1 cellular context compared by ENCODE assay signal in the genomic region with DNA sequence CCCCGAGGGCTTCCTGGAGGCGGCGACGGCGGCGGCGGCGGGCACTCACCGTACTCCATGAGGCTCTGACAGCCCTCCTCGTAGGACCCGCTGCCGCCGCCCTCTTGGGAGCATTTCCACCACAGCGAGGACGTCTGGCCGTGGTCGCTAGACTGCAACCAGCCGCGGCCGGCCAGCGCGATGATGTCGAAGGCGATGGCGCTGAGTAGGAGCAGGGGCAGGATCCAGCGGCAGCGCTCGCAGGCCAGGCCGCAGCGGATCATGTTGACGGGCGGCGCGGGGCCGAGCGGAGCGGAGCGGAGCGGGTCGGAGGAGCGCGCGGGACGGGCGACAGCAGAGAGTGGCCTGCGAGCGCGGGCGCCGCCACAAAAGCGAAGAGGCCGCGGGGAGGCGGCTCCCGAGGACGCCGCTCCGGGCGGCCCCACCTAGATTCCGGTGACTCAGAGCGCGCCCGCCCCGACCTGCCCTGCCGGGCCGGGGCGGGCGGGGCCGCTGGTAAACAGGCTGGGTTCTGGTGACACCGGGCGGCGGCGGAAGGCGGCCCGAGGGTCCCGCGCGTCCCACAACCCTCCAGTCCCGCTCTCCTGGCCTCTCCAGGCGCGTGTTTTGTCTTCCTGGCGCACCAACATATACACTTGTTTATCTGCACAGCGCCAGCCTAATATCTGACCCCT.
A peak's percentile ranks its signal among the peaks of the same experiment; 100 is the strongest.
TF ChIP-seq lines count a peak whose summit lies in the region.

A gene (minus strand): TSS at position 342 of the 674 bp plus-strand sequence. CDS start 79 bp downstream, at position 263.

TF ChIP-seq in HepG2, 621 proteins besides CTCF, POLR2A, EP300 and RAD21 (continued from another document and continues in another):
- TF ChIP-seq, protein P1, sequence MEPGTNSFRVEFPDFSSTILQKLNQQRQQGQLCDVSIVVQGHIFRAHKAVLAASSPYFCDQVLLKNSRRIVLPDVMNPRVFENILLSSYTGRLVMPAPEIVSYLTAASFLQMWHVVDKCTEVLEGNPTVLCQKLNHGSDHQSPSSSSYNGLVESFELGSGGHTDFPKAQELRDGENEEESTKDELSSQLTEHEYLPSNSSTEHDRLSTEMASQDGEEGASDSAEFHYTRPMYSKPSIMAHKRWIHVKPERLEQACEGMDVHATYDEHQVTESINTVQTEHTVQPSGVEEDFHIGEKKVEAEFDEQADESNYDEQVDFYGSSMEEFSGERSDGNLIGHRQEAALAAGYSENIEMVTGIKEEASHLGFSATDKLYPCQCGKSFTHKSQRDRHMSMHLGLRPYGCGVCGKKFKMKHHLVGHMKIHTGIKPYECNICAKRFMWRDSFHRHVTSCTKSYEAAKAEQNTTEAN (CRISPR knock-in tag; conservative IDR thresholded peaks at IDR 0.05): no peak
- TF ChIP-seq, protein P2, sequence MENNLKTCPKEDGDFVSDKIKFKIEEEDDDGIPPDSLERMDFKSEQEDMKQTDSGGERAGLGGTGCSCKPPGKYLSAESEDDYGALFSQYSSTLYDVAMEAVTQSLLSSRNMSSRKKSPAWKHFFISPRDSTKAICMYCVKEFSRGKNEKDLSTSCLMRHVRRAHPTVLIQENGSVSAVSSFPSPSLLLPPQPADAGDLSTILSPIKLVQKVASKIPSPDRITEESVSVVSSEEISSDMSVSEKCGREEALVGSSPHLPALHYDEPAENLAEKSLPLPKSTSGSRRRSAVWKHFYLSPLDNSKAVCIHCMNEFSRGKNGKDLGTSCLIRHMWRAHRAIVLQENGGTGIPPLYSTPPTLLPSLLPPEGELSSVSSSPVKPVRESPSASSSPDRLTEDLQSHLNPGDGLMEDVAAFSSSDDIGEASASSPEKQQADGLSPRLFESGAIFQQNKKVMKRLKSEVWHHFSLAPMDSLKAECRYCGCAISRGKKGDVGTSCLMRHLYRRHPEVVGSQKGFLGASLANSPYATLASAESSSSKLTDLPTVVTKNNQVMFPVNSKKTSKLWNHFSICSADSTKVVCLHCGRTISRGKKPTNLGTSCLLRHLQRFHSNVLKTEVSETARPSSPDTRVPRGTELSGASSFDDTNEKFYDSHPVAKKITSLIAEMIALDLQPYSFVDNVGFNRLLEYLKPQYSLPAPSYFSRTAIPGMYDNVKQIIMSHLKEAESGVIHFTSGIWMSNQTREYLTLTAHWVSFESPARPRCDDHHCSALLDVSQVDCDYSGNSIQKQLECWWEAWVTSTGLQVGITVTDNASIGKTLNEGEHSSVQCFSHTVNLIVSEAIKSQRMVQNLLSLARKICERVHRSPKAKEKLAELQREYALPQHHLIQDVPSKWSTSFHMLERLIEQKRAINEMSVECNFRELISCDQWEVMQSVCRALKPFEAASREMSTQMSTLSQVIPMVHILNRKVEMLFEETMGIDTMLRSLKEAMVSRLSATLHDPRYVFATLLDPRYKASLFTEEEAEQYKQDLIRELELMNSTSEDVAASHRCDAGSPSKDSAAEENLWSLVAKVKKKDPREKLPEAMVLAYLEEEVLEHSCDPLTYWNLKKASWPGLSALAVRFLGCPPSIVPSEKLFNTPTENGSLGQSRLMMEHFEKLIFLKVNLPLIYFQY (CRISPR knock-in tag; IDR thresholded peaks at IDR 0.05; ENCODE audit: borderline replicate concordance): peak; percentile 94
- TF ChIP-seq PHF5A (CRISPR knock-in tag; IDR thresholded peaks at IDR 0.05; ENCODE audit: low read depth, unreplicated experiment) (no peak), KDM5A (IDR thresholded peaks at IDR 0.05; ENCODE audit: borderline replicate concordance, low read length) (peak; percentile 60; the same call in 1 of the 2 replicates), ATM (IDR thresholded peaks at IDR 0.05; ENCODE audit: borderline replicate concordance) (no peak), CEBPG (CRISPR knock-in tag; IDR thresholded peaks at IDR 0.05) (no peak), EZH2 (conservative IDR thresholded peaks at IDR 0.05; ENCODE audit: low read depth, low read length) (no peak), ZNF230 (CRISPR knock-in tag; IDR thresholded peaks at IDR 0.05) (peak; percentile 88; the same call in 1 of the 2 replicates), SOX13 (IDR thresholded peaks at IDR 0.05) (no peak), SOX13 (CRISPR knock-in tag; conservative IDR thresholded peaks at IDR 0.05 in 1 of 2, IDR thresholded peaks at IDR 0.05 in 1 of 2) (peak in 1 of 2 experiments; percentile 11; a peak in 1 of 4 replicates), JUND (CRISPR knock-in tag; IDR thresholded peaks at IDR 0.05) (no peak), NFE2 (CRISPR knock-in tag; IDR thresholded peaks at IDR 0.05) (no peak), RFX1 (IDR thresholded peaks at IDR 0.05) (no peak), JDP2 (CRISPR knock-in tag; IDR thresholded peaks at IDR 0.05; ENCODE audit: borderline replicate concordance) (no peak; the same call in 1 of the 2 replicates), ZNF747 (CRISPR knock-in tag; IDR thresholded peaks at IDR 0.05; ENCODE audit: borderline replicate concordance) (peak; percentile 88; the same call in 1 of the 2 replicates), SIN3A (IDR thresholded peaks at IDR 0.05; ENCODE audit: borderline replicate concordance, low read depth, low read length) (0 out of 2 replicates have a peak, but pooled peaks have one; percentile 46), ZNF660 (CRISPR knock-in tag; IDR thresholded peaks at IDR 0.05; ENCODE audit: borderline replicate concordance, low read depth) (no peak), PTBP1 (IDR thresholded peaks at IDR 0.05; ENCODE audit: low read depth, low read length, poor library complexity, severe bottlenecking) (peak; percentile 61), NR2F6 (IDR thresholded peaks at IDR 0.05) (no peak), NR2F6 (CRISPR knock-in tag; IDR thresholded peaks at IDR 0.05) (no peak), SMARCE1 (IDR thresholded peaks at IDR 0.05; ENCODE audit: borderline replicate concordance) (no peak), ZNF724P (CRISPR knock-in tag; IDR thresholded peaks at IDR 0.05; ENCODE audit: borderline replicate concordance) (peak; percentile 25)
- TF ChIP-seq, protein P3, sequence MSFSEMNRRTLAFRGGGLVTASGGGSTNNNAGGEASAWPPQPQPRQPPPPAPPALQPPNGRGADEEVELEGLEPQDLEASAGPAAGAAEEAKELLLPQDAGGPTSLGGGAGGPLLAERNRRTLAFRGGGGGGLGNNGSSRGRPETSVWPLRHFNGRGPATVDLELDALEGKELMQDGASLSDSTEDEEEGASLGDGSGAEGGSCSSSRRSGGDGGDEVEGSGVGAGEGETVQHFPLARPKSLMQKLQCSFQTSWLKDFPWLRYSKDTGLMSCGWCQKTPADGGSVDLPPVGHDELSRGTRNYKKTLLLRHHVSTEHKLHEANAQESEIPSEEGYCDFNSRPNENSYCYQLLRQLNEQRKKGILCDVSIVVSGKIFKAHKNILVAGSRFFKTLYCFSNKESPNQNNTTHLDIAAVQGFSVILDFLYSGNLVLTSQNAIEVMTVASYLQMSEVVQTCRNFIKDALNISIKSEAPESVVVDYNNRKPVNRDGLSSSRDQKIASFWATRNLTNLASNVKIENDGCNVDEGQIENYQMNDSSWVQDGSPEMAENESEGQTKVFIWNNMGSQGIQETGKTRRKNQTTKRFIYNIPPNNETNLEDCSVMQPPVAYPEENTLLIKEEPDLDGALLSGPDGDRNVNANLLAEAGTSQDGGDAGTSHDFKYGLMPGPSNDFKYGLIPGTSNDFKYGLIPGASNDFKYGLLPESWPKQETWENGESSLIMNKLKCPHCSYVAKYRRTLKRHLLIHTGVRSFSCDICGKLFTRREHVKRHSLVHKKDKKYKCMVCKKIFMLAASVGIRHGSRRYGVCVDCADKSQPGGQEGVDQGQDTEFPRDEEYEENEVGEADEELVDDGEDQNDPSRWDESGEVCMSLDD (CRISPR knock-in tag; IDR thresholded peaks at IDR 0.05; ENCODE audit: borderline replicate concordance): no peak
- TF ChIP-seq, protein P4, sequence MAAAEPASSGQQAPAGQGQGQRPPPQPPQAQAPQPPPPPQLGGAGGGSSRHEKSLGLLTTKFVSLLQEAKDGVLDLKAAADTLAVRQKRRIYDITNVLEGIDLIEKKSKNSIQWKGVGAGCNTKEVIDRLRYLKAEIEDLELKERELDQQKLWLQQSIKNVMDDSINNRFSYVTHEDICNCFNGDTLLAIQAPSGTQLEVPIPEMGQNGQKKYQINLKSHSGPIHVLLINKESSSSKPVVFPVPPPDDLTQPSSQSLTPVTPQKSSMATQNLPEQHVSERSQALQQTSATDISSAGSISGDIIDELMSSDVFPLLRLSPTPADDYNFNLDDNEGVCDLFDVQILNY (CRISPR knock-in tag; conservative IDR thresholded peaks at IDR 0.05): peak; percentile 66
- TF ChIP-seq, protein P5, sequence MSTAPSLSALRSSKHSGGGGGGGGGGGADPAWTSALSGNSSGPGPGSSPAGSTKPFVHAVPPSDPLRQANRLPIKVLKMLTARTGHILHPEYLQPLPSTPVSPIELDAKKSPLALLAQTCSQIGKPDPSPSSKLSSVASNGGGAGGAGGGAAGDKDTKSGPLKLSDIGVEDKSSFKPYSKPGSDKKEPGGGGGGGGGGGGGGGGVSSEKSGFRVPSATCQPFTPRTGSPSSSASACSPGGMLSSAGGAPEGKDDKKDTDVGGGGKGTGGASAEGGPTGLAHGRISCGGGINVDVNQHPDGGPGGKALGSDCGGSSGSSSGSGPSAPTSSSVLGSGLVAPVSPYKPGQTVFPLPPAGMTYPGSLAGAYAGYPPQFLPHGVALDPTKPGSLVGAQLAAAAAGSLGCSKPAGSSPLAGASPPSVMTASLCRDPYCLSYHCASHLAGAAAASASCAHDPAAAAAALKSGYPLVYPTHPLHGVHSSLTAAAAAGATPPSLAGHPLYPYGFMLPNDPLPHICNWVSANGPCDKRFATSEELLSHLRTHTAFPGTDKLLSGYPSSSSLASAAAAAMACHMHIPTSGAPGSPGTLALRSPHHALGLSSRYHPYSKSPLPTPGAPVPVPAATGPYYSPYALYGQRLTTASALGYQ (CRISPR knock-in tag; IDR thresholded peaks at IDR 0.05): 0 out of 2 replicates have a peak, but pooled peaks have one; percentile 37
- TF ChIP-seq, protein P6, sequence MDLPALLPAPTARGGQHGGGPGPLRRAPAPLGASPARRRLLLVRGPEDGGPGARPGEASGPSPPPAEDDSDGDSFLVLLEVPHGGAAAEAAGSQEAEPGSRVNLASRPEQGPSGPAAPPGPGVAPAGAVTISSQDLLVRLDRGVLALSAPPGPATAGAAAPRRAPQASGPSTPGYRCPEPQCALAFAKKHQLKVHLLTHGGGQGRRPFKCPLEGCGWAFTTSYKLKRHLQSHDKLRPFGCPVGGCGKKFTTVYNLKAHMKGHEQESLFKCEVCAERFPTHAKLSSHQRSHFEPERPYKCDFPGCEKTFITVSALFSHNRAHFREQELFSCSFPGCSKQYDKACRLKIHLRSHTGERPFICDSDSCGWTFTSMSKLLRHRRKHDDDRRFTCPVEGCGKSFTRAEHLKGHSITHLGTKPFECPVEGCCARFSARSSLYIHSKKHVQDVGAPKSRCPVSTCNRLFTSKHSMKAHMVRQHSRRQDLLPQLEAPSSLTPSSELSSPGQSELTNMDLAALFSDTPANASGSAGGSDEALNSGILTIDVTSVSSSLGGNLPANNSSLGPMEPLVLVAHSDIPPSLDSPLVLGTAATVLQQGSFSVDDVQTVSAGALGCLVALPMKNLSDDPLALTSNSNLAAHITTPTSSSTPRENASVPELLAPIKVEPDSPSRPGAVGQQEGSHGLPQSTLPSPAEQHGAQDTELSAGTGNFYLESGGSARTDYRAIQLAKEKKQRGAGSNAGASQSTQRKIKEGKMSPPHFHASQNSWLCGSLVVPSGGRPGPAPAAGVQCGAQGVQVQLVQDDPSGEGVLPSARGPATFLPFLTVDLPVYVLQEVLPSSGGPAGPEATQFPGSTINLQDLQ (CRISPR knock-in tag; IDR thresholded peaks at IDR 0.05): no peak
- TF ChIP-seq, protein P7, sequence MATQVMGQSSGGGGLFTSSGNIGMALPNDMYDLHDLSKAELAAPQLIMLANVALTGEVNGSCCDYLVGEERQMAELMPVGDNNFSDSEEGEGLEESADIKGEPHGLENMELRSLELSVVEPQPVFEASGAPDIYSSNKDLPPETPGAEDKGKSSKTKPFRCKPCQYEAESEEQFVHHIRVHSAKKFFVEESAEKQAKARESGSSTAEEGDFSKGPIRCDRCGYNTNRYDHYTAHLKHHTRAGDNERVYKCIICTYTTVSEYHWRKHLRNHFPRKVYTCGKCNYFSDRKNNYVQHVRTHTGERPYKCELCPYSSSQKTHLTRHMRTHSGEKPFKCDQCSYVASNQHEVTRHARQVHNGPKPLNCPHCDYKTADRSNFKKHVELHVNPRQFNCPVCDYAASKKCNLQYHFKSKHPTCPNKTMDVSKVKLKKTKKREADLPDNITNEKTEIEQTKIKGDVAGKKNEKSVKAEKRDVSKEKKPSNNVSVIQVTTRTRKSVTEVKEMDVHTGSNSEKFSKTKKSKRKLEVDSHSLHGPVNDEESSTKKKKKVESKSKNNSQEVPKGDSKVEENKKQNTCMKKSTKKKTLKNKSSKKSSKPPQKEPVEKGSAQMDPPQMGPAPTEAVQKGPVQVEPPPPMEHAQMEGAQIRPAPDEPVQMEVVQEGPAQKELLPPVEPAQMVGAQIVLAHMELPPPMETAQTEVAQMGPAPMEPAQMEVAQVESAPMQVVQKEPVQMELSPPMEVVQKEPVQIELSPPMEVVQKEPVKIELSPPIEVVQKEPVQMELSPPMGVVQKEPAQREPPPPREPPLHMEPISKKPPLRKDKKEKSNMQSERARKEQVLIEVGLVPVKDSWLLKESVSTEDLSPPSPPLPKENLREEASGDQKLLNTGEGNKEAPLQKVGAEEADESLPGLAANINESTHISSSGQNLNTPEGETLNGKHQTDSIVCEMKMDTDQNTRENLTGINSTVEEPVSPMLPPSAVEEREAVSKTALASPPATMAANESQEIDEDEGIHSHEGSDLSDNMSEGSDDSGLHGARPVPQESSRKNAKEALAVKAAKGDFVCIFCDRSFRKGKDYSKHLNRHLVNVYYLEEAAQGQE (IDR thresholded peaks at IDR 0.05; ENCODE audit: borderline replicate concordance in 1 of 2, low read depth in 1 of 2, low read length in 2 of 2): peak in 1 of 2 experiments; percentile 52; a peak in 2 of 4 replicates
- TF ChIP-seq, protein P8, sequence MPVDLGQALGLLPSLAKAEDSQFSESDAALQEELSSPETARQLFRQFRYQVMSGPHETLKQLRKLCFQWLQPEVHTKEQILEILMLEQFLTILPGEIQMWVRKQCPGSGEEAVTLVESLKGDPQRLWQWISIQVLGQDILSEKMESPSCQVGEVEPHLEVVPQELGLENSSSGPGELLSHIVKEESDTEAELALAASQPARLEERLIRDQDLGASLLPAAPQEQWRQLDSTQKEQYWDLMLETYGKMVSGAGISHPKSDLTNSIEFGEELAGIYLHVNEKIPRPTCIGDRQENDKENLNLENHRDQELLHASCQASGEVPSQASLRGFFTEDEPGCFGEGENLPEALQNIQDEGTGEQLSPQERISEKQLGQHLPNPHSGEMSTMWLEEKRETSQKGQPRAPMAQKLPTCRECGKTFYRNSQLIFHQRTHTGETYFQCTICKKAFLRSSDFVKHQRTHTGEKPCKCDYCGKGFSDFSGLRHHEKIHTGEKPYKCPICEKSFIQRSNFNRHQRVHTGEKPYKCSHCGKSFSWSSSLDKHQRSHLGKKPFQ (CRISPR knock-in tag; IDR thresholded peaks at IDR 0.05; ENCODE audit: insufficient replicate concordance): no peak
